In the genomic region with DNA sequence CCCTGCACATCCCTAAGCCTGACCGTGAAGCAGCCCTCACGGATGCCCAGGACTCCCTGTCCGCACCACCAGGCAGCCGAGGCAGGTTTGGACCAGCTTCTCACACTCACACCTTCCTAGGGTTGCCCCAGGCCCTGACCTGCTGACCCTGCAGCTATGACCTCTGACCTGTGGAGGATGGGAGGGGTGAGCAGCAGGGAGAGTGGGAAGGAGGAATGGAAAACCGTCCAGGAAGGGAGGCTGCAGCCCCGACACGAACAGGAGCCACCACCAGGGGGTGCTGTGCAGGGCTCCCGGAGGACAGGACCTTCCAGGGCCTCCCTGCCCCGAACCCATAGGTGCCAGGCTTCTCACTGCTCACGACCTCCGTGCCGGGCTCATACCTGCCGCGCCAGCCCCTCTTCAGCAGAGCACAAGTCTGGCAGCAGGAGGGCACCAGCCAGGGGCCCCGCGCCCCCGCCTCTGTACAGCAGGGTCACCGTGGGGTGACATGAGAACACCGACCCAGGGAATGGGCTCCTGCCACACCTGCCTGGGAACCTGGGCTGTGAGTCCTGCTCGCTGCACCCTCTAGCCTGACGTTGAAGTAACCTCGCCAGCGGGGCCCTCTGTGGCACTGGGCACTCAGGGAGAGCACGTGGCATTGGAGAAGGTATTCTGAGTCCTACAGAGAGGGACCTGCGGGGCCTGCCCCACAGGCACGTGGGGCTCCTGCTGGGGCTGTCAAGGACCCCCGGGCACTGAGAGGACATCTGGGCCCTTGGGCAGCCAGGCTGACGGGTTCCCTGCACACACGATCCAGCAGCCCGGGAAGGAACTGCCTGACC, we compare ENCODE assay signal across 8 cellular contexts. TPM values are rescaled to one million over a fixed set of nuclear protein-coding genes. Genes with fewer than 3 reads are reported as not detected.
A peak's percentile ranks its signal among the peaks of the same experiment; 100 is the strongest.
DNase-seq lines count a peak whose midpoint lies in the region; ATAC-seq and TF ChIP-seq lines count a peak whose summit lies in the region.

No MANE protein-coding gene starts in this region.

- H3K27ac ChIP-seq in VCaP = no peak overlapping the region

- peaks cover 11% of the 10 kb centered on the region for H3K4me1 Mint-ChIP-seq in brain

- H3K27me3 Mint-ChIP-seq in brain = no peaks in the 10 kb centered on the region

- ATAC-seq in GM19452 (IDR thresholded peaks at IDR 0.05; ENCODE audit: unreplicated experiment) = no peak

- no peaks in the 10 kb centered on the region for H3K9me3 Mint-ChIP-seq in brain

- DNase-seq in DMS53 (lab: John Stamatoyannopoulos, UW) = peak; percentile 81
- DNase-seq in Kasumi-1 (lab: John Stamatoyannopoulos, UW) = peak; percentile 25 to 31
- DNase-seq in iPS-NIHi11 (ENCODE audit: low spot score) = peak; percentile 94
- peak; percentile 48 to 76 (median 71) for DNase-seq in stimulated activated CD4-positive, alpha-beta T cell treated with anti-CD3 and anti-CD28 coated beads, Interleukin-12 subunit alpha, Interleukin-12 subunit beta, amount 100 ng/mL, for 48 hours (ENCODE audit: low read depth in 2 of 3, low spot score in 1 of 3)
- no peak for DNase-seq in NCI-H128 (lab: John Stamatoyannopoulos, UW; ENCODE audit: unreplicated experiment)

- TF ChIP-seq CTCF in VCaP (conservative IDR thresholded peaks at IDR 0.05) = peak; percentile 68
- TF ChIP-seq CTCF in brain (conservative IDR thresholded peaks at IDR 0.05) = peak; percentile 71 to 91

- H3K27ac Mint-ChIP-seq in brain = no peak overlapping the region

- no peaks in the 10 kb centered on the region for H3K36me3 Mint-ChIP-seq in brain

- no peak overlapping the region for H3K4me3 Mint-ChIP-seq in brain

RNA-seq across cellular contexts. Expression of a gene that starts 37.6 kb away (rescaled TPM):
- 24.6 TPM for polyA plus RNA-seq in brain (ENCODE audit: insufficient read depth, low read depth, low replicate concordance)

RNA-seq across cellular contexts. Expression of a gene that starts 37.7 kb away (rescaled TPM):
- polyA plus RNA-seq in brain (ENCODE audit: insufficient read depth, low read depth, low replicate concordance) = 22.2 TPM

RNA-seq across cellular contexts. Expression of a gene that starts 41.1 kb away (rescaled TPM):
- polyA plus RNA-seq in brain (ENCODE audit: insufficient read depth, low read depth, low replicate concordance) = 12.9 TPM

RNA-seq across cellular contexts. Expression of a gene that starts 57.6 kb away (rescaled TPM):
- 1.2 TPM for polyA plus RNA-seq in brain (ENCODE audit: insufficient read depth, low read depth, low replicate concordance)

RNA-seq across cellular contexts. Expression of a gene that starts 59.7 kb away (rescaled TPM):
- polyA plus RNA-seq in brain (ENCODE audit: insufficient read depth, low read depth, low replicate concordance) = 77.9 TPM
